In genomic region chr1:77039739-77040138, GRCh38 we compare ENCODE assay signal across 10 cellular contexts.
DNase-seq lines count a peak whose midpoint lies in the region; ATAC-seq and TF ChIP-seq lines count a peak whose summit lies in the region.
"Had no signal": no experiment of that assay in that cellular context is flagged by ENCODE, and none has a peak within 500 bp of the region (broad histone marks: within the 10 kb centered on the region; RNA-seq: fewer than 3 reads in every experiment).

No MANE protein-coding gene starts in this region.

- peak overlapping the region; percentile 90 for H3K27ac ChIP-seq in RWPE1
- H3K27ac ChIP-seq: thyroid gland had no signal

- CTCF ChIA-PET in RWPE1 (lab: Yijun Ruan, JAX): no interaction called here

- DNase-seq in EH (ENCODE audit: low read depth) (peak; percentile 98), RWPE1 (ENCODE audit: low spot score) (peak; percentile 96), fibroblast of mammary gland (ENCODE audit: low read depth) (peak; percentile 99), posterior cingulate gyrus (peak in 8 of 10 donors; percentile 43 to 93 (median 73)), CD1c-positive myeloid dendritic cell (ENCODE audit: extremely low spot score) (no peak), iPS-NIHi11 (ENCODE audit: low spot score) (no peak)
- DNase-seq in activated CD4-positive, alpha-beta T cell treated with anti-CD3 and anti-CD28 coated beads for 4 hours: no peak
- DNase-seq: activated effector memory CD4-positive, alpha-beta T cell treated with anti-CD3 and anti-CD28 coated beads, Interleukin-2, amount 50 U/mL, for 16 hours; thyroid gland had no signal

- POLR2A ChIA-PET in RWPE1 (lab: Yijun Ruan, JAX; ENCODE audit: low non-redundant PET): no interaction called here

- H3K4me3 ChIP-seq in fibroblast of mammary gland (ENCODE audit: control insufficient read depth, low read depth, low read length): no peak overlapping the region
- H3K4me3 ChIP-seq: thyroid gland had no signal

- intact Hi-C loops in posterior cingulate gyrus (cut with DNase I): loop anchor here (10.0 kb wide), 1 partner anchor 265 kb away; no protein-coding TSS in a partner anchor

- no peak for ATAC-seq in activated CD4-positive, CD25-positive, alpha-beta regulatory T cell treated with anti-CD3 and anti-CD28 coated beads, Interleukin-2, amount 50 U/mL, for 24 hours

- no peak for TF ChIP-seq CTCF in RWPE1 (conservative IDR thresholded peaks at IDR 0.05; ENCODE audit: low read depth)
- TF ChIP-seq CTCF in fibroblast of mammary gland (conservative IDR thresholded peaks at IDR 0.05; ENCODE audit: control insufficient read depth, insufficient read depth, low read depth, low read length): no peak

Comparison
In these comparisons a context has a peak if more than half of its experiments do, and no peak if none do; other contexts are left out.
1. DNase-seq: peak in EH (single experiment), RWPE1 (single experiment), fibroblast of mammary gland (single experiment) and posterior cingulate gyrus (8 of 10); none in activated CD4-positive, alpha-beta T cell treated with anti-CD3 and anti-CD28 coated beads for 4 hours (0 of 2), CD1c-positive myeloid dendritic cell (single experiment) and iPS-NIHi11 (single experiment).